ENCODE assay signal across 9 cellular contexts in genomic region chr9:80285325-80285724, GRCh38.
DNase-seq lines count a peak whose midpoint lies in the region; ATAC-seq lines count a peak whose summit lies in the region.
"Had no signal": no experiment of that assay in that cellular context is flagged by ENCODE, and none has a peak within 500 bp of the region (broad histone marks: within the 10 kb centered on the region; RNA-seq: fewer than 3 reads in every experiment).

No MANE protein-coding gene starts in this region.

- H3K9me3 ChIP-seq in adipocyte (ENCODE audit: control insufficient read depth, low read length), result peaks cover 3% of the 10 kb centered on the region

- DNase-seq in A172 (ENCODE audit: low spot score) (peak; percentile 30), HCEC 1CT (peak; percentile 37), adipocyte (ENCODE audit: low read depth) (peak; percentile 64), iris pigment epithelial cell (ENCODE audit: low read depth) (peak; percentile 46), NCI-H2081 (lab: John Stamatoyannopoulos, UW) (no peak), SK-N-DZ (ENCODE audit: low spot score) (no peak), Kasumi-1 (lab: John Stamatoyannopoulos, UW) (no peak)
- DNase-seq: activated gamma-delta T cell treated with Interleukin-2 at 50 U/mL for 16 hours had no signal

- no peak overlapping the region for H3K9ac ChIP-seq in adipocyte (ENCODE audit: low read length)

- ATAC-seq in HG03565 (IDR thresholded peaks at IDR 0.05; ENCODE audit: unreplicated experiment), result no peak

- H3K4me3 ChIP-seq in adipocyte (ENCODE audit: low read length), result no peak overlapping the region

- no peaks in the 10 kb centered on the region for H3K36me3 ChIP-seq in adipocyte (ENCODE audit: control insufficient read depth, insufficient read depth, low read length, severe bottlenecking)

- no peaks in the 10 kb centered on the region for H3K27me3 ChIP-seq in adipocyte (replicated peaks; ENCODE audit: control insufficient read depth, insufficient read depth, low read length)

- H3K4me1 ChIP-seq in adipocyte (ENCODE audit: control insufficient read depth, insufficient read depth, low read length), result no peaks in the 10 kb centered on the region

Comparison
In these comparisons a context has a peak if more than half of its experiments do, and no peak if none do; other contexts are left out.
1. DNase-seq: peak in A172 (single experiment), HCEC 1CT (single experiment), adipocyte (single experiment) and iris pigment epithelial cell (single experiment); none in NCI-H2081 (0 of 2), SK-N-DZ (single experiment) and Kasumi-1 (0 of 2).